ENCODE assay signal across 1 cellular context in the genomic region with DNA sequence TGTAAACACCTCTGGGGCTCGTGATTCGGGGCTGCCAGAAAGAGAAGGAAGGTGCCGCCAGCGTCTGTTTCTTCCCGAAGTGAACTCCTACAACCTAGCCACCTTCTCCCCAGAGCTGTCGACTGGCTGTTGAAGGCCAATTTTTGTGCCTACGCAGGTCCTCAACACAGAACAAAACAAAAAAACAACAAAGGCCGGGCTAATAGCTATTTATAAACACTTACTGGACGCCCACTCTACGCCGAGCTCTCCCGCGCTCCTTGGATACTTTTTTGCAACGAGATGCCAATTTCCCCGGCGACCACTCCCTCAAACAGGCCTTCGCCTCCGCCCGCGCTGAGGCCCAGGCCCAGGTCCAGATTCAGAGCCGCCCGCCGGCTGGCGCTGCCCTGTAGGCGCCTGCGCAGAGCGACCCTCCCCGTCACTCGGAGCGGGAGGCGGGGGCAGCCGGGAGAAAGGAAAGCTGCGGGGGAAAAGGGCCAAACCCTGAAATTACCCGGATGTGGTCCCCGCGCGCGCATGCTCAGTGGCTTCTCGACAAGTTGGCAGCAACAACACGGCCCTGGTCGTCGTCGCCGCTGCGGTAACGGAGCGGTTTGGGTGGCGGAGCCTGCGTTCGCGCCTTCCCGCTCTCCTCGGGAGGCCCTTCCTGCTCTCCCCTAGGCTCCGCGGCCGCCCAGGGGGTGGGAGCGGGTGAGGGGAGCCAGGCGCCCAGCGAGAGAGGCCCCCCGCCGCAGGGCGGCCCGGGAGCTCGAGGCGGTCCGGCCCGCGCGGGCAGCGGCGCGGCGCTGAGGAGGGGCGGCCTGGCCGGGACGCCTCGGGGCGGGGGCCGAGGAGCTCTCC.
TF ChIP-seq lines count a peak whose summit lies in the region.

A gene (plus strand): TSS at position 520 of the 843 bp plus-strand sequence. CDS start 16,834 bp downstream, outside the sequence.

TF ChIP-seq in HepG2, 621 proteins besides CTCF, POLR2A, EP300 and RAD21 (continued from another document and continues in another):
- TF ChIP-seq, protein P1, sequence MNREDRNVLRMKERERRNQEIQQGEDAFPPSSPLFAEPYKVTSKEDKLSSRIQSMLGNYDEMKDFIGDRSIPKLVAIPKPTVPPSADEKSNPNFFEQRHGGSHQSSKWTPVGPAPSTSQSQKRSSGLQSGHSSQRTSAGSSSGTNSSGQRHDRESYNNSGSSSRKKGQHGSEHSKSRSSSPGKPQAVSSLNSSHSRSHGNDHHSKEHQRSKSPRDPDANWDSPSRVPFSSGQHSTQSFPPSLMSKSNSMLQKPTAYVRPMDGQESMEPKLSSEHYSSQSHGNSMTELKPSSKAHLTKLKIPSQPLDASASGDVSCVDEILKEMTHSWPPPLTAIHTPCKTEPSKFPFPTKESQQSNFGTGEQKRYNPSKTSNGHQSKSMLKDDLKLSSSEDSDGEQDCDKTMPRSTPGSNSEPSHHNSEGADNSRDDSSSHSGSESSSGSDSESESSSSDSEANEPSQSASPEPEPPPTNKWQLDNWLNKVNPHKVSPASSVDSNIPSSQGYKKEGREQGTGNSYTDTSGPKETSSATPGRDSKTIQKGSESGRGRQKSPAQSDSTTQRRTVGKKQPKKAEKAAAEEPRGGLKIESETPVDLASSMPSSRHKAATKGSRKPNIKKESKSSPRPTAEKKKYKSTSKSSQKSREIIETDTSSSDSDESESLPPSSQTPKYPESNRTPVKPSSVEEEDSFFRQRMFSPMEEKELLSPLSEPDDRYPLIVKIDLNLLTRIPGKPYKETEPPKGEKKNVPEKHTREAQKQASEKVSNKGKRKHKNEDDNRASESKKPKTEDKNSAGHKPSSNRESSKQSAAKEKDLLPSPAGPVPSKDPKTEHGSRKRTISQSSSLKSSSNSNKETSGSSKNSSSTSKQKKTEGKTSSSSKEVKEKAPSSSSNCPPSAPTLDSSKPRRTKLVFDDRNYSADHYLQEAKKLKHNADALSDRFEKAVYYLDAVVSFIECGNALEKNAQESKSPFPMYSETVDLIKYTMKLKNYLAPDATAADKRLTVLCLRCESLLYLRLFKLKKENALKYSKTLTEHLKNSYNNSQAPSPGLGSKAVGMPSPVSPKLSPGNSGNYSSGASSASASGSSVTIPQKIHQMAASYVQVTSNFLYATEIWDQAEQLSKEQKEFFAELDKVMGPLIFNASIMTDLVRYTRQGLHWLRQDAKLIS (CRISPR knock-in tag; IDR thresholded peaks at IDR 0.05): 0 out of 2 replicates have a peak, but pooled peaks have one; percentile 33
- TF ChIP-seq RXRB (CRISPR knock-in tag; IDR thresholded peaks at IDR 0.05; ENCODE audit: borderline replicate concordance) (peak; percentile 38; the same call in 1 of the 2 replicates), NCOA2 (CRISPR knock-in tag; IDR thresholded peaks at IDR 0.05) (no peak), ZNF431 (CRISPR knock-in tag; IDR thresholded peaks at IDR 0.05; ENCODE audit: borderline replicate concordance, low read depth) (0 out of 2 replicates have a peak, but pooled peaks have one; percentile 21), ZFP36 (IDR thresholded peaks at IDR 0.05; ENCODE audit: borderline replicate concordance, low read depth, low read length, partially characterized antibody) (no peak), SSRP1 (CRISPR knock-in tag; IDR thresholded peaks at IDR 0.05) (no peak), HES4 (CRISPR knock-in tag; IDR thresholded peaks at IDR 0.05; ENCODE audit: borderline replicate concordance) (peak; percentile 88; the same call in 1 of the 2 replicates), KMT2A (CRISPR knock-in tag; IDR thresholded peaks at IDR 0.05) (peak; percentile 89), ZNF251 (CRISPR knock-in tag; IDR thresholded peaks at IDR 0.05) (no peak), YEATS4 (CRISPR knock-in tag; IDR thresholded peaks at IDR 0.05; ENCODE audit: borderline replicate concordance) (peak; percentile 93), KMT2B (CRISPR knock-in tag; IDR thresholded peaks at IDR 0.05) (peak; percentile 60), TMF1 (CRISPR knock-in tag; IDR thresholded peaks at IDR 0.05; ENCODE audit: low read depth) (peak; percentile 64; the same call in 1 of the 2 replicates), PAWR (CRISPR knock-in tag; IDR thresholded peaks at IDR 0.05; ENCODE audit: borderline replicate concordance) (no peak), ZNF598 (CRISPR knock-in tag; IDR thresholded peaks at IDR 0.05; ENCODE audit: borderline replicate concordance) (peak; percentile 49; the same call in 1 of the 2 replicates), ZNF501 (CRISPR knock-in tag; IDR thresholded peaks at IDR 0.05) (no peak; the same call in none of the 2 replicates), MBD4 (IDR thresholded peaks at IDR 0.05; ENCODE audit: borderline replicate concordance, low read length) (no peak), ARHGAP35 (CRISPR knock-in tag; IDR thresholded peaks at IDR 0.05; ENCODE audit: borderline replicate concordance) (peak; percentile 58; the same call in 1 of the 2 replicates), ZNF891 (CRISPR knock-in tag; IDR thresholded peaks at IDR 0.05) (no peak), DNMT1 (CRISPR knock-in tag; IDR thresholded peaks at IDR 0.05) (no peak), ZNF225 (CRISPR knock-in tag; IDR thresholded peaks at IDR 0.05) (peak; percentile 83; the same call in 1 of the 2 replicates)
- TF ChIP-seq, protein P2, sequence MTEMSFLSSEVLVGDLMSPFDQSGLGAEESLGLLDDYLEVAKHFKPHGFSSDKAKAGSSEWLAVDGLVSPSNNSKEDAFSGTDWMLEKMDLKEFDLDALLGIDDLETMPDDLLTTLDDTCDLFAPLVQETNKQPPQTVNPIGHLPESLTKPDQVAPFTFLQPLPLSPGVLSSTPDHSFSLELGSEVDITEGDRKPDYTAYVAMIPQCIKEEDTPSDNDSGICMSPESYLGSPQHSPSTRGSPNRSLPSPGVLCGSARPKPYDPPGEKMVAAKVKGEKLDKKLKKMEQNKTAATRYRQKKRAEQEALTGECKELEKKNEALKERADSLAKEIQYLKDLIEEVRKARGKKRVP (CRISPR knock-in tag; IDR thresholded peaks at IDR 0.05): no peak
- TF ChIP-seq, protein P3, sequence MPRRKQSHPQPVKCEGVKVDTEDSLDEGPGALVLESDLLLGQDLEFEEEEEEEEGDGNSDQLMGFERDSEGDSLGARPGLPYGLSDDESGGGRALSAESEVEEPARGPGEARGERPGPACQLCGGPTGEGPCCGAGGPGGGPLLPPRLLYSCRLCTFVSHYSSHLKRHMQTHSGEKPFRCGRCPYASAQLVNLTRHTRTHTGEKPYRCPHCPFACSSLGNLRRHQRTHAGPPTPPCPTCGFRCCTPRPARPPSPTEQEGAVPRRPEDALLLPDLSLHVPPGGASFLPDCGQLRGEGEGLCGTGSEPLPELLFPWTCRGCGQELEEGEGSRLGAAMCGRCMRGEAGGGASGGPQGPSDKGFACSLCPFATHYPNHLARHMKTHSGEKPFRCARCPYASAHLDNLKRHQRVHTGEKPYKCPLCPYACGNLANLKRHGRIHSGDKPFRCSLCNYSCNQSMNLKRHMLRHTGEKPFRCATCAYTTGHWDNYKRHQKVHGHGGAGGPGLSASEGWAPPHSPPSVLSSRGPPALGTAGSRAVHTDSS (CRISPR knock-in tag; conservative IDR thresholded peaks at IDR 0.05): no peak
- TF ChIP-seq, protein P4, sequence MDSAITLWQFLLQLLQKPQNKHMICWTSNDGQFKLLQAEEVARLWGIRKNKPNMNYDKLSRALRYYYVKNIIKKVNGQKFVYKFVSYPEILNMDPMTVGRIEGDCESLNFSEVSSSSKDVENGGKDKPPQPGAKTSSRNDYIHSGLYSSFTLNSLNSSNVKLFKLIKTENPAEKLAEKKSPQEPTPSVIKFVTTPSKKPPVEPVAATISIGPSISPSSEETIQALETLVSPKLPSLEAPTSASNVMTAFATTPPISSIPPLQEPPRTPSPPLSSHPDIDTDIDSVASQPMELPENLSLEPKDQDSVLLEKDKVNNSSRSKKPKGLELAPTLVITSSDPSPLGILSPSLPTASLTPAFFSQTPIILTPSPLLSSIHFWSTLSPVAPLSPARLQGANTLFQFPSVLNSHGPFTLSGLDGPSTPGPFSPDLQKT (CRISPR knock-in tag; IDR thresholded peaks at IDR 0.05; ENCODE audit: borderline replicate concordance): no peak
- TF ChIP-seq, protein P5, sequence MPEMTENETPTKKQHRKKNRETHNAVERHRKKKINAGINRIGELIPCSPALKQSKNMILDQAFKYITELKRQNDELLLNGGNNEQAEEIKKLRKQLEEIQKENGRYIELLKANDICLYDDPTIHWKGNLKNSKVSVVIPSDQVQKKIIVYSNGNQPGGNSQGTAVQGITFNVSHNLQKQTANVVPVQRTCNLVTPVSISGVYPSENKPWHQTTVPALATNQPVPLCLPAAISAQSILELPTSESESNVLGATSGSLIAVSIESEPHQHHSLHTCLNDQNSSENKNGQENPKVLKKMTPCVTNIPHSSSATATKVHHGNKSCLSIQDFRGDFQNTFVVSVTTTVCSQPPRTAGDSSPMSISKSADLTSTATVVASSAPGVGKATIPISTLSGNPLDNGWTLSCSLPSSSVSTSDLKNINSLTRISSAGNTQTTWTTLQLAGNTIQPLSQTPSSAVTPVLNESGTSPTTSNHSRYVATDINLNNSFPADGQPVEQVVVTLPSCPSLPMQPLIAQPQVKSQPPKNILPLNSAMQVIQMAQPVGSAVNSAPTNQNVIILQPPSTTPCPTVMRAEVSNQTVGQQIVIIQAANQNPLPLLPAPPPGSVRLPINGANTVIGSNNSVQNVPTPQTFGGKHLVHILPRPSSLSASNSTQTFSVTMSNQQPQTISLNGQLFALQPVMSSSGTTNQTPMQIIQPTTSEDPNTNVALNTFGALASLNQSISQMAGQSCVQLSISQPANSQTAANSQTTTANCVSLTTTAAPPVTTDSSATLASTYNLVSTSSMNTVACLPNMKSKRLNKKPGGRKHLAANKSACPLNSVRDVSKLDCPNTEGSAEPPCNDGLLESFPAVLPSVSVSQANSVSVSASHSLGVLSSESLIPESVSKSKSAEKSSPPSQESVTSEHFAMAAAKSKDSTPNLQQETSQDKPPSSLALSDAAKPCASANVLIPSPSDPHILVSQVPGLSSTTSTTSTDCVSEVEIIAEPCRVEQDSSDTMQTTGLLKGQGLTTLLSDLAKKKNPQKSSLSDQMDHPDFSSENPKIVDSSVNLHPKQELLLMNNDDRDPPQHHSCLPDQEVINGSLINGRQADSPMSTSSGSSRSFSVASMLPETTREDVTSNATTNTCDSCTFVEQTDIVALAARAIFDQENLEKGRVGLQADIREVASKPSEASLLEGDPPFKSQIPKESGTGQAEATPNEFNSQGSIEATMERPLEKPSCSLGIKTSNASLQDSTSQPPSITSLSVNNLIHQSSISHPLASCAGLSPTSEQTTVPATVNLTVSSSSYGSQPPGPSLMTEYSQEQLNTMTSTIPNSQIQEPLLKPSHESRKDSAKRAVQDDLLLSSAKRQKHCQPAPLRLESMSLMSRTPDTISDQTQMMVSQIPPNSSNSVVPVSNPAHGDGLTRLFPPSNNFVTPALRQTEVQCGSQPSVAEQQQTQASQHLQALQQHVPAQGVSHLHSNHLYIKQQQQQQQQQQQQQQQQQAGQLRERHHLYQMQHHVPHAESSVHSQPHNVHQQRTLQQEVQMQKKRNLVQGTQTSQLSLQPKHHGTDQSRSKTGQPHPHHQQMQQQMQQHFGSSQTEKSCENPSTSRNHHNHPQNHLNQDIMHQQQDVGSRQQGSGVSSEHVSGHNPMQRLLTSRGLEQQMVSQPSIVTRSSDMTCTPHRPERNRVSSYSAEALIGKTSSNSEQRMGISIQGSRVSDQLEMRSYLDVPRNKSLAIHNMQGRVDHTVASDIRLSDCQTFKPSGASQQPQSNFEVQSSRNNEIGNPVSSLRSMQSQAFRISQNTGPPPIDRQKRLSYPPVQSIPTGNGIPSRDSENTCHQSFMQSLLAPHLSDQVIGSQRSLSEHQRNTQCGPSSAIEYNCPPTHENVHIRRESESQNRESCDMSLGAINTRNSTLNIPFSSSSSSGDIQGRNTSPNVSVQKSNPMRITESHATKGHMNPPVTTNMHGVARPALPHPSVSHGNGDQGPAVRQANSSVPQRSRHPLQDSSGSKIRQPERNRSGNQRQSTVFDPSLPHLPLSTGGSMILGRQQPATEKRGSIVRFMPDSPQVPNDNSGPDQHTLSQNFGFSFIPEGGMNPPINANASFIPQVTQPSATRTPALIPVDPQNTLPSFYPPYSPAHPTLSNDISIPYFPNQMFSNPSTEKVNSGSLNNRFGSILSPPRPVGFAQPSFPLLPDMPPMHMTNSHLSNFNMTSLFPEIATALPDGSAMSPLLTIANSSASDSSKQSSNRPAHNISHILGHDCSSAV (CRISPR knock-in tag; IDR thresholded peaks at IDR 0.05; ENCODE audit: borderline replicate concordance): 0 out of 2 replicates have a peak, but pooled peaks have one; percentile 79
- TF ChIP-seq, protein P6, sequence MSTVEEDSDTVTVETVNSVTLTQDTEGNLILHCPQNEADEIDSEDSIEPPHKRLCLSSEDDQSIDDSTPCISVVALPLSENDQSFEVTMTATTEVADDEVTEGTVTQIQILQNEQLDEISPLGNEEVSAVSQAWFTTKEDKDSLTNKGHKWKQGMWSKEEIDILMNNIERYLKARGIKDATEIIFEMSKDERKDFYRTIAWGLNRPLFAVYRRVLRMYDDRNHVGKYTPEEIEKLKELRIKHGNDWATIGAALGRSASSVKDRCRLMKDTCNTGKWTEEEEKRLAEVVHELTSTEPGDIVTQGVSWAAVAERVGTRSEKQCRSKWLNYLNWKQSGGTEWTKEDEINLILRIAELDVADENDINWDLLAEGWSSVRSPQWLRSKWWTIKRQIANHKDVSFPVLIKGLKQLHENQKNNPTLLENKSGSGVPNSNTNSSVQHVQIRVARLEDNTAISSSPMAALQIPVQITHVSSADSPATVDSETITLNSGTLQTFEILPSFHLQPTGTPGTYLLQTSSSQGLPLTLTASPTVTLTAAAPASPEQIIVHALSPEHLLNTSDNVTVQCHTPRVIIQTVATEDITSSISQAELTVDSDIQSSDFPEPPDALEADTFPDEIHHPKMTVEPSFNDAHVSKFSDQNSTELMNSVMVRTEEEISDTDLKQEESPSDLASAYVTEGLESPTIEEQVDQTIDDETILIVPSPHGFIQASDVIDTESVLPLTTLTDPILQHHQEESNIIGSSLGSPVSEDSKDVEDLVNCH (CRISPR knock-in tag; IDR thresholded peaks at IDR 0.05): peak; percentile 99
- TF ChIP-seq, protein P7, sequence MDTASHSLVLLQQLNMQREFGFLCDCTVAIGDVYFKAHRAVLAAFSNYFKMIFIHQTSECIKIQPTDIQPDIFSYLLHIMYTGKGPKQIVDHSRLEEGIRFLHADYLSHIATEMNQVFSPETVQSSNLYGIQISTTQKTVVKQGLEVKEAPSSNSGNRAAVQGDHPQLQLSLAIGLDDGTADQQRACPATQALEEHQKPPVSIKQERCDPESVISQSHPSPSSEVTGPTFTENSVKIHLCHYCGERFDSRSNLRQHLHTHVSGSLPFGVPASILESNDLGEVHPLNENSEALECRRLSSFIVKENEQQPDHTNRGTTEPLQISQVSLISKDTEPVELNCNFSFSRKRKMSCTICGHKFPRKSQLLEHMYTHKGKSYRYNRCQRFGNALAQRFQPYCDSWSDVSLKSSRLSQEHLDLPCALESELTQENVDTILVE (CRISPR knock-in tag; IDR thresholded peaks at IDR 0.05): peak; percentile 61; the same call in 1 of the 2 replicates
- TF ChIP-seq, protein P8, sequence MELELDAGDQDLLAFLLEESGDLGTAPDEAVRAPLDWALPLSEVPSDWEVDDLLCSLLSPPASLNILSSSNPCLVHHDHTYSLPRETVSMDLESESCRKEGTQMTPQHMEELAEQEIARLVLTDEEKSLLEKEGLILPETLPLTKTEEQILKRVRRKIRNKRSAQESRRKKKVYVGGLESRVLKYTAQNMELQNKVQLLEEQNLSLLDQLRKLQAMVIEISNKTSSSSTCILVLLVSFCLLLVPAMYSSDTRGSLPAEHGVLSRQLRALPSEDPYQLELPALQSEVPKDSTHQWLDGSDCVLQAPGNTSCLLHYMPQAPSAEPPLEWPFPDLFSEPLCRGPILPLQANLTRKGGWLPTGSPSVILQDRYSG (CRISPR knock-in tag; IDR thresholded peaks at IDR 0.05): peak; percentile 62; the same call in 1 of the 2 replicates
